Comparison of ENCODE assay signal across 9 cellular contexts in genomic region chr7:128891110-128891941, GRCh38. TPM values are rescaled to one million over a fixed set of nuclear protein-coding genes. Genes with fewer than 3 reads are reported as not detected.
DNase-seq lines count a peak whose midpoint lies in the region; ATAC-seq and TF ChIP-seq lines count a peak whose summit lies in the region.
"Had no signal": no experiment of that assay in that cellular context is flagged by ENCODE, and none has a peak within 500 bp of the region (broad histone marks: within the 10 kb centered on the region; RNA-seq: fewer than 3 reads in every experiment).

No MANE protein-coding gene starts in this region.

- TF ChIP-seq CTCF in ascending aorta (IDR thresholded peaks at IDR 0.05), result no peak
- TF ChIP-seq CTCF in thoracic aorta (IDR thresholded peaks at IDR 0.05), result no peak

- no peaks in the 10 kb centered on the region for H3K9me3 Mint-ChIP-seq in activated naive CD8-positive, alpha-beta T cell (ENCODE audit: low read depth)
- no peaks in the 10 kb centered on the region for H3K9me3 Mint-ChIP-seq in activated naive CD8-positive, alpha-beta T cell treated with anti-CD3 and anti-CD28 coated beads for 36 hours

- H3K4me3 ChIP-seq in ascending aorta, result peak overlapping the region; percentile 10 to 46
- H3K4me3 ChIP-seq in thoracic aorta, result peak overlapping the region; percentile 53
- H3K4me3 ChIP-seq: BLaER1 had no signal

- H3K36me3 ChIP-seq in ascending aorta, result no peaks in the 10 kb centered on the region
- H3K36me3 ChIP-seq in thoracic aorta, result no peaks in the 10 kb centered on the region
- H3K36me3 ChIP-seq: BLaER1 had no signal

- no peaks in the 10 kb centered on the region for H3K36me3 Mint-ChIP-seq in activated naive CD8-positive, alpha-beta T cell
- no peaks in the 10 kb centered on the region for H3K36me3 Mint-ChIP-seq in activated naive CD8-positive, alpha-beta T cell treated with anti-CD3 and anti-CD28 coated beads for 36 hours

- H3K4me1 ChIP-seq in ascending aorta, result no peaks in the 10 kb centered on the region
- no peaks in the 10 kb centered on the region for H3K4me1 ChIP-seq in thoracic aorta (ENCODE audit: control insufficient read depth in 1 of 2, low read depth in 2 of 2)
- H3K4me1 ChIP-seq: BLaER1 had no signal

- DNase-seq in activated naive CD8-positive, alpha-beta T cell treated with anti-CD3 and anti-CD28 coated beads for 36 hours, result no peak
- DNase-seq in ascending aorta (ENCODE audit: low spot score in 2 of 2), result no peak
- peak; percentile 59 for DNase-seq in iPS-NIHi7 (ENCODE audit: extremely low spot score)
- no peak for DNase-seq in thoracic aorta (ENCODE audit: low spot score)
- no peak for DNase-seq in NOMO-1 treated with DMSO at 0.1 percent for 48 hours (lab: John Stamatoyannopoulos, UW; ENCODE audit: unreplicated experiment)
- no peak for DNase-seq in HCEC 1CT

- ATAC-seq in thoracic aorta (ENCODE audit: insufficient number of reproducible peaks, low FRiP score, low read depth) (peak; percentile 15), GM18858 (IDR thresholded peaks at IDR 0.05; ENCODE audit: unreplicated experiment) (no peak)

- H3K27me3 Mint-ChIP-seq in activated naive CD8-positive, alpha-beta T cell, result peaks cover 3% of the 10 kb centered on the region
- H3K27me3 Mint-ChIP-seq in activated naive CD8-positive, alpha-beta T cell treated with anti-CD3 and anti-CD28 coated beads for 36 hours, result peaks cover 14% of the 10 kb centered on the region

- H3K27ac ChIP-seq in ascending aorta (no peak overlapping the region), thoracic aorta (no peak overlapping the region)
- H3K27ac ChIP-seq: BLaER1 had no signal

- peaks cover 2% of the 10 kb centered on the region for H3K4me1 Mint-ChIP-seq in activated naive CD8-positive, alpha-beta T cell (ENCODE audit: low read depth)
- no peaks in the 10 kb centered on the region for H3K4me1 Mint-ChIP-seq in activated naive CD8-positive, alpha-beta T cell treated with anti-CD3 and anti-CD28 coated beads for 36 hours

- H3K4me3 Mint-ChIP-seq in activated naive CD8-positive, alpha-beta T cell, result peak overlapping the region; percentile 32
- H3K4me3 Mint-ChIP-seq in activated naive CD8-positive, alpha-beta T cell treated with anti-CD3 and anti-CD28 coated beads for 36 hours, result no peak overlapping the region

- intact Hi-C loops in ascending aorta (cut with DNase I), result no loop called here

- no peaks in the 10 kb centered on the region for H3K27me3 ChIP-seq in ascending aorta
- H3K27me3 ChIP-seq in thoracic aorta (replicated peaks; ENCODE audit: insufficient read depth), result no peaks in the 10 kb centered on the region

- no peaks in the 10 kb centered on the region for H3K9me3 ChIP-seq in ascending aorta
- H3K9me3 ChIP-seq in thoracic aorta, result no peaks in the 10 kb centered on the region
- H3K9me3 ChIP-seq: BLaER1 had no signal

- no peak overlapping the region for H3K27ac Mint-ChIP-seq in activated naive CD8-positive, alpha-beta T cell
- H3K27ac Mint-ChIP-seq in activated naive CD8-positive, alpha-beta T cell treated with anti-CD3 and anti-CD28 coated beads for 36 hours, result no peak overlapping the region

RNA-seq across cellular contexts. Expression of gene KCP, which starts 19.2 kb away (rescaled TPM):
- under 1 TPM; 0.10 to 0.14 TPM for total RNA-seq in activated naive CD8-positive, alpha-beta T cell treated with anti-CD3 and anti-CD28 coated beads for 36 hours
- total RNA-seq in ascending aorta (1.2 TPM), thoracic aorta (1 to 10 TPM in 1 of 2 donors, under 1 TPM in 1; 0.81 to 2.0 TPM)

RNA-seq across cellular contexts. Expression of gene ATP6V1F, which starts 28.7 kb away (rescaled TPM):
- total RNA-seq in activated naive CD8-positive, alpha-beta T cell treated with anti-CD3 and anti-CD28 coated beads for 36 hours, result 100 to 1,000 TPM; 125 to 127 TPM
- 142 TPM for total RNA-seq in ascending aorta
- 10 to 100 TPM; 73.6 to 96.0 TPM for total RNA-seq in thoracic aorta

RNA-seq across cellular contexts. Expression of gene IRF5, which starts 46.4 kb away (rescaled TPM):
- total RNA-seq in activated naive CD8-positive, alpha-beta T cell treated with anti-CD3 and anti-CD28 coated beads for 36 hours, result 1 to 10 TPM; 3.8 to 4.0 TPM
- not detected for total RNA-seq in ascending aorta
- total RNA-seq in thoracic aorta, result 10 to 100 TPM; 11.9 to 25.0 TPM
